7 cellular contexts compared by ENCODE assay signal in the genomic region with DNA sequence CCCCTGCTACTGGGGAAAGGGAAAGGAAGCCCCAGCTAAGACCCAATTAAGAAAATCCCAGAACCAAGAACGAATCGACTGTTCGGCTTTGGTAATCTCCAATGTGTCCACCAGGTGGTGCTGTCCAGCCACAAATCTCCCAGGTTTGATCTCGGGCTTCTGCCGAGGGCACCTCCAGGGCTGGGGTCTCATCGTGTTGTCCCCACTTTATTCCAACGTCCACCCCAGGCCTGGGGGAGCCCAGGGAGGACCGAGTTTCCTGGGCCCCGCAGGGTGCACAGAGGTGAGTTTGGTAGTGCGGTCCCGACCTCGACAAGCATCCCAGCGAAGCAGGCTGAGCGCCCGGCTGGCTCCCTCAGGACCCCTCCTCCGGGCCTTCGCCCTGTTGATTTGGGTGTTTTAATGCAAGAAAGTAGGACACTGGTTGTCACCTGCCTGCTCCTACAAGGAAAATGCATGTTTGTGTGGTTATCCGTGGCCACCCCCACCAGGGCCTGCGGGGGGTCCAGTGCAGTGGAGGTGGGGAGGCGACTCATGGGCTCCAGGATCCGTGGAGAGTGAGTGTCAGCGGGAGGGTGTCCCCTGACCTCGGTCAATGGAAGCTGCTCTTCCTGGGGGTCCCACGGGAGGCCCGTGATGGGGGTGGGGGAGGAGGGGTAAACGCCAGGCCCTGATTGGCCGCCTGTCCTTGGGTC.
DNase-seq lines count a peak whose midpoint lies in the region; FAIRE-seq lines count a peak whose summit lies in the region.

No MANE protein-coding gene starts in this region.

- in situ Hi-C loops in KBM-7 (cut with MboI; ENCODE audit: low pct_unique_long_range_greater_than_20kb, low sequenced_read_pairs): no loop called here

- FAIRE-seq in frontal cortex (lab: Jason Lieb, UNC): peak; percentile 74

- DNase-seq in GM19240 (ENCODE audit: insufficient read length, low spot score) (peak; percentile 94), KBM-7 (peak; percentile 88), frontal cortex (ENCODE audit: low spot score in 2 of 2) (peak; percentile 86 to 91), pons (ENCODE audit: low spot score) (peak; percentile 75), DMS 273 treated with DMSO at 0.1 percent for 48 hours (lab: John Stamatoyannopoulos, UW) (no peak)
- DNase-seq in activated CD8-positive, alpha-beta memory T cell treated with anti-CD3 and anti-CD28 coated beads, Interleukin-2, amount 50 U/mL, for 48 hours: peak; percentile 97
- DNase-seq in effector CD8-positive, alpha-beta T cell (lab: John Stamatoyannopoulos, UW): no peak

Comparison
In these comparisons a context has a peak if more than half of its experiments do, and no peak if none do; other contexts are left out.
1. DNase-seq: peak in GM19240 (single experiment), KBM-7 (single experiment), activated CD8-positive, alpha-beta memory T cell treated with anti-CD3 and anti-CD28 coated beads, Interleukin-2, amount 50 U/mL, for 48 hours (single experiment), frontal cortex (2 of 2) and pons (single experiment); none in effector CD8-positive, alpha-beta T cell (single experiment) and DMS 273 treated with DMSO at 0.1 percent for 48 hours (single experiment).